8 cellular contexts compared by ENCODE assay signal in the genomic region with DNA sequence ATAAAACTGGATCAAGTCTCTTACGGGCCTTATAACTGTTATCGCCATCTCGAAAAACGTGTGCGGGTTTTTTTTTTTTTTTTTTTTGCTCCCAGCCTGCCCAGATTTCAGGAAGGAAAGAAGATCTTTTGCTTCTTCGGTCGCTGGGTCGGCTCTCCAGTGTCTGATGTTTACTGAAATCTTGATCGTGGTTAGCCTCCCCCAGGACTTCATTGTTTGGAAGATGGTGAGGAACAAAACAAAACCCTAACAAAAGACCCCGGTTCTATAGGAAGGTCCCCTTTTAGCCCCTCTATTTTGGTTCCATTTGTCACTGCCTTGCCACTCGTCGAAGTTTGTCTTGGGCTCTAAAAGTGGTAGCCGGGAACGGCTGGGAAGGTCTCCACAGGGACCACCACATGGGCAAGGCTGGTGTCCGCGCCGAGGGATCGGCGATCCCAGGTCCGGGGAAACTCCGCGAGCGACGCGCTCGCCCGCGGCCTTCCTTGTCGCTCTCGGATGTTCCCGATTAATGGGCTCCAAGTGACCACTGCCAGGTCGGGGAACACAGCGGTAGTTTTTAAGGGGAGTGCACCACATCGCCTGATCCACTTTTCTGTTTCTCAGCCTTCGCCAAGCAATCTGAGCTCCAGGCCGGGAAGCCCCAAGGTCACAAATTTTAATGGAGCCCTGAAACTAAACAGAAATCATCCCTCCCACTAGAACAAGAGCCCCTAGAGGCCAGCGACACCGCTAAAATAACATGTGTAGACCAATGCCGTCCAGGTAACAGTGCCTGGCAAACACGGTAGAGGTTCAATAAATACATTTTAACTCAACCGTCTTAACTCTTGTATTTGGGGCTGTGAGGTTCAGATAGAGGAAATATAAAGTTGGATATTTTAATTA.
DNase-seq lines count a peak whose midpoint lies in the region; ATAC-seq lines count a peak whose summit lies in the region.

No MANE protein-coding gene starts in this region.

- peak; percentile 46 to 90 (median 82) for DNase-seq in NCI-H1417 (lab: John Stamatoyannopoulos, UW)
- DNase-seq in NCI-H1417 treated with DMSO at 0.1 percent for 48 hours (lab: John Stamatoyannopoulos, UW) = no peak
- DNase-seq in NCI-H2171 treated with DMSO at 0.1 percent for 48 hours (lab: John Stamatoyannopoulos, UW) = peak; percentile 75
- DNase-seq in activated CD4-positive, CD25-positive, alpha-beta regulatory T cell treated with anti-CD3 and anti-CD28 coated beads, Interleukin-2, amount 50 U/mL, for 72 hours = peak; percentile 47
- DNase-seq in left kidney (ENCODE audit: low read depth, low spot score) = peak; percentile 91
- DNase-seq in stimulated activated CD4-positive, alpha-beta T cell treated with anti-CD3 and anti-CD28 coated beads, Interleukin-2, amount 100 ng/mL, for 24 hours = peak; percentile 30 to 44

- ATAC-seq in HG02798 (IDR thresholded peaks at IDR 0.05; ENCODE audit: poor library complexity, unreplicated experiment) = peak; percentile 10

- peak overlapping the region; percentile 90 for H3K27ac ChIP-seq in cingulate gyrus (ENCODE audit: low read depth, low read length)
